ENCODE assay signal across 9 cellular contexts in the genomic region with DNA sequence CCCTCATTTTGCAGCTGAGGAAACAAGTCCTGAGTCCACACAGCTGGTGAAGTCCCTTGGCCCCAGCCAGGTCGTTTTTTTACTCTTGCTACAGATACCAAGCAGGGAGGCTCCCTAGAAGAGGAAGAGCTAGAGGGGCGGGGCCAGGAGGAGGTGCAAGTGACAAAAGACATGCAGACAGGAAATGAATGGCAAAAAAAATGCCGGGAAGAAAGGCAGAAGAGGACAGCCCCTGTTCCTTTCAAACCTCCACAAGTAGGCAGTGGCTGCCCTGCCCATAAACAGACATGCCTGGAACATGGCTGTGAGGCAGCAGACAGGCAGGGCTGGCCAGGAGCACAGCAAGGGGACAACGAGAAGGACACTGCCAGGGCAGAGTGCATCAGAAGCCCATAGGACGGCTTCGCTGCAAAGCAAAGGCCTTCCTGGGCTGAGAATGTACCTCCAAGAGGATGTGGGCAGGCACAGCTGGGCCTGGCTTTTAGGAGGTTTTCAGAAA.
A peak's percentile ranks its signal among the peaks of the same experiment; 100 is the strongest.
DNase-seq lines count a peak whose midpoint lies in the region; ATAC-seq and TF ChIP-seq lines count a peak whose summit lies in the region.
"Had no signal": no experiment of that assay in that cellular context is flagged by ENCODE, and none has a peak within 500 bp of the region (broad histone marks: within the 10 kb centered on the region; RNA-seq: fewer than 3 reads in every experiment).

No MANE protein-coding gene starts in this region.

- H3K4me1 ChIP-seq in endodermal cell (ENCODE audit: control insufficient read depth, insufficient read depth, low read length) (peaks cover 7% of the 10 kb centered on the region), spleen (peaks cover 4 to 58% (median 13%) of the 10 kb centered on the region in 6 donors)

- ATAC-seq in activated T-cell treated with anti-CD3 and anti-CD28 coated beads, Interleukin-2, amount 50 U/mL, for 72 hours (replicated peaks in 1 of 2): peak in 1 of 2 donors; percentile 17
- no peak for ATAC-seq in GM19324 (IDR thresholded peaks at IDR 0.05; ENCODE audit: low FRiP score, unreplicated experiment)

- H3K9me3 ChIP-seq in endodermal cell (ENCODE audit: control insufficient read depth, low read length) (no peaks in the 10 kb centered on the region), spleen (no peaks in the 10 kb centered on the region)

- TF ChIP-seq POLR2A in spleen (IDR thresholded peaks at IDR 0.05): no peak

- H3K27ac ChIP-seq in endodermal cell (ENCODE audit: low read depth, low read length) (no peak overlapping the region), spleen (peak overlapping the region in 3 of 8 donors; percentile 42 to 54 (median 48))
- H3K27ac ChIP-seq: VCaP had no signal

- H3K36me3 ChIP-seq in endodermal cell (ENCODE audit: control insufficient read depth, insufficient read depth, low read length) (no peaks in the 10 kb centered on the region), spleen (no peaks in the 10 kb centered on the region)

- H3K9ac ChIP-seq in endodermal cell (ENCODE audit: extremely low read depth, low read length, poor library complexity, severe bottlenecking): no peak overlapping the region

- H3K36me3 Mint-ChIP-seq in activated T-cell treated with anti-CD3 and anti-CD28 coated beads, Interleukin-2, amount 50 U/mL, for 72 hours (ENCODE audit: insufficient read depth in 2 of 2): no peaks in the 10 kb centered on the region
- H3K36me3 Mint-ChIP-seq in activated T-cell treated with anti-CD3 and anti-CD28 coated beads, Interleukin-2, amount 50 U/mL, for 24 hours (ENCODE audit: low read depth): no peaks in the 10 kb centered on the region
- H3K36me3 Mint-ChIP-seq in endodermal cell (ENCODE audit: low read depth): no peaks in the 10 kb centered on the region

- peak overlapping the region; percentile 18 for H3K27ac Mint-ChIP-seq in activated T-cell treated with anti-CD3 and anti-CD28 coated beads, Interleukin-2, amount 50 U/mL, for 72 hours
- H3K27ac Mint-ChIP-seq in activated T-cell treated with anti-CD3 and anti-CD28 coated beads, Interleukin-2, amount 50 U/mL, for 24 hours: no peak overlapping the region
- H3K27ac Mint-ChIP-seq in endodermal cell: no peak overlapping the region

- intact Hi-C loops in spleen (cut with DNase I; ENCODE audit: low total_unique reads): no loop called here

- H3K4me3 ChIP-seq in endodermal cell (ENCODE audit: low read length) (no peak overlapping the region), spleen (no peak overlapping the region)

- H3K27me3 ChIP-seq in endodermal cell (ENCODE audit: control insufficient read depth, insufficient read depth, low read length, poor library complexity, severe bottlenecking) (peaks cover 4% of the 10 kb centered on the region), spleen (replicated peaks in 1 of 7) (no peaks in the 10 kb centered on the region)

- peak; percentile 5 to 8 for DNase-seq in activated T-cell treated with anti-CD3 and anti-CD28 coated beads, Interleukin-2, amount 50 U/mL, for 72 hours
- DNase-seq in activated T-cell treated with anti-CD3 and anti-CD28 coated beads, Interleukin-2, amount 50 U/mL, for 24 hours: no peak
- DNase-seq in NOMO-1 (lab: John Stamatoyannopoulos, UW; ENCODE audit: unreplicated experiment in 2 of 2): peak; percentile 85
- peak; percentile 85 for DNase-seq in endodermal cell
- peak; percentile 77 for DNase-seq in spleen
- DNase-seq in NCI-H1694 treated with DMSO at 0.1 percent for 48 hours (lab: John Stamatoyannopoulos, UW): no peak
- no peak for DNase-seq in NCI-H1048 (lab: John Stamatoyannopoulos, UW)

- 58 to 63% methylated on average over 5 to 6 of the region's 6 CpGs for WGBS in endodermal cell (ENCODE audit: insufficient coverage in 1 of 2, insufficient read length in 1 of 2), 2 experiments
- 23 to 41% (median 31%) methylated on average over 4 to 6 of the region's 6 CpGs for WGBS in spleen, 5 donors

- no peaks in the 10 kb centered on the region for H3K9me3 Mint-ChIP-seq in activated T-cell treated with anti-CD3 and anti-CD28 coated beads, Interleukin-2, amount 50 U/mL, for 72 hours
- no peaks in the 10 kb centered on the region for H3K9me3 Mint-ChIP-seq in activated T-cell treated with anti-CD3 and anti-CD28 coated beads, Interleukin-2, amount 50 U/mL, for 24 hours
- H3K9me3 Mint-ChIP-seq in endodermal cell: no peaks in the 10 kb centered on the region

- H3K4me3 Mint-ChIP-seq in activated T-cell treated with anti-CD3 and anti-CD28 coated beads, Interleukin-2, amount 50 U/mL, for 72 hours: no peak overlapping the region
- H3K4me3 Mint-ChIP-seq in activated T-cell treated with anti-CD3 and anti-CD28 coated beads, Interleukin-2, amount 50 U/mL, for 24 hours: no peak overlapping the region
- no peak overlapping the region for H3K4me3 Mint-ChIP-seq in endodermal cell

- H3K4me1 Mint-ChIP-seq in activated T-cell treated with anti-CD3 and anti-CD28 coated beads, Interleukin-2, amount 50 U/mL, for 72 hours (ENCODE audit: low read depth): peaks cover 11% of the 10 kb centered on the region
- H3K4me1 Mint-ChIP-seq in activated T-cell treated with anti-CD3 and anti-CD28 coated beads, Interleukin-2, amount 50 U/mL, for 24 hours (ENCODE audit: low read depth): peaks cover 4% of the 10 kb centered on the region
- H3K4me1 Mint-ChIP-seq in endodermal cell: peaks cover 21% of the 10 kb centered on the region

- H3K27me3 Mint-ChIP-seq in activated T-cell treated with anti-CD3 and anti-CD28 coated beads, Interleukin-2, amount 50 U/mL, for 72 hours (ENCODE audit: low read depth): peaks cover 6% of the 10 kb centered on the region
- H3K27me3 Mint-ChIP-seq in activated T-cell treated with anti-CD3 and anti-CD28 coated beads, Interleukin-2, amount 50 U/mL, for 24 hours: no peaks in the 10 kb centered on the region
- peaks cover 4% of the 10 kb centered on the region for H3K27me3 Mint-ChIP-seq in endodermal cell (ENCODE audit: insufficient read depth)

- TF ChIP-seq CTCF in endodermal cell (conservative IDR thresholded peaks at IDR 0.05) (no peak), spleen (IDR thresholded peaks at IDR 0.05 in 8 of 11, conservative IDR thresholded peaks at IDR 0.05 in 3 of 11) (no peak)

Comparison
In these comparisons a context has a peak if more than half of its experiments do, and no peak if none do; other contexts are left out.
1. DNase-seq: peak in activated T-cell treated with anti-CD3 and anti-CD28 coated beads, Interleukin-2, amount 50 U/mL, for 72 hours (2 of 2), NOMO-1 (2 of 2), endodermal cell (single experiment) and spleen (single experiment); none in activated T-cell treated with anti-CD3 and anti-CD28 coated beads, Interleukin-2, amount 50 U/mL, for 24 hours (single experiment), NCI-H1694 treated with DMSO at 0.1 percent for 48 hours (single experiment) and NCI-H1048 (single experiment).